Comparison of ENCODE assay signal across 9 cellular contexts in the genomic region with DNA sequence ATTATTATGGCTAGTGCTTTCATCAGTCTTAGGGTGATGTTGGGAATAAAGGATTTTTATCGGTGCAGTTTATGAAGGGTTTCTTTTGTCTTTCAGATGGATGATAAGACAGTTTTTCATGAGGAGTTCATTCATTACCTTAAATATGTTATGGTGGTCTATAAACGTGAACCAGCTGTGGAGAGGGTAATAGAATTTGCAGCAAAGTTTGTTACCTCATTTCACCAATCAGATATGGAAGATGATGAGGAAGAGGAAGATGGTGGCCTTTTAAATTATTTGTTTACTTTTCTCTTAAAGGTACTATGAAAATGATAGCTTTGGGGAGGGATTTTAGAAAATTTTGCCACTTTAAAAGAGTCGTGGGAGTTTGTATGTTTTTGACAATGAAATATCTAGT. TPM values are rescaled to one million over a fixed set of nuclear protein-coding genes. Genes with fewer than 3 reads are reported as not detected.
DNase-seq lines count a peak whose midpoint lies in the region; ATAC-seq and TF ChIP-seq lines count a peak whose summit lies in the region.
"Had no signal": no experiment of that assay in that cellular context is flagged by ENCODE, and none has a peak within 500 bp of the region (broad histone marks: within the 10 kb centered on the region; RNA-seq: fewer than 3 reads in every experiment).

No MANE protein-coding gene starts in this region.

- BruUV-seq in PC-3 (replicated peaks; lab: Mats Ljungman, UMichigan), result no TSS peak

- CTCF ChIA-PET in activated naive CD4-positive, alpha-beta T cell treated with anti-CD3 and anti-CD28 coated beads for 36 hours (lab: Charles Lee), result no interaction called here
- CTCF ChIA-PET in PC-3 (lab: Charles Lee), result no interaction called here

- H3K9me3 Mint-ChIP-seq in activated naive CD4-positive, alpha-beta T cell treated with anti-CD3 and anti-CD28 coated beads for 36 hours, result no peaks in the 10 kb centered on the region
- no peaks in the 10 kb centered on the region for H3K9me3 Mint-ChIP-seq in endothelial cell (ENCODE audit: unreplicated experiment)

- no peaks in the 10 kb centered on the region for H3K9me3 ChIP-seq in PC-3 (ENCODE audit: low read length)
- no peaks in the 10 kb centered on the region for H3K9me3 ChIP-seq in skeletal muscle satellite cell (replicated peaks; ENCODE audit: low read length)

- H3K36me3 Mint-ChIP-seq in activated naive CD4-positive, alpha-beta T cell treated with anti-CD3 and anti-CD28 coated beads for 36 hours (ENCODE audit: low read depth), result peaks cover 49% of the 10 kb centered on the region
- peaks cover 6% of the 10 kb centered on the region for H3K36me3 Mint-ChIP-seq in endothelial cell (ENCODE audit: low read depth, unreplicated experiment)

- H3K4me1 Mint-ChIP-seq in activated naive CD4-positive, alpha-beta T cell treated with anti-CD3 and anti-CD28 coated beads for 36 hours (ENCODE audit: low read depth), result peaks cover 29% of the 10 kb centered on the region
- peaks cover 32% of the 10 kb centered on the region for H3K4me1 Mint-ChIP-seq in endothelial cell (ENCODE audit: unreplicated experiment)

- H4K20me1 ChIP-seq in PC-3 (ENCODE audit: low read length), result peaks cover 25% of the 10 kb centered on the region; the same call in 1 of the 2 replicates

- H3K4me1 ChIP-seq in PC-3 (ENCODE audit: insufficient read depth, low read length) (peaks cover 20% of the 10 kb centered on the region), skeletal muscle satellite cell (ENCODE audit: control insufficient read depth, insufficient read depth, low read length) (peaks cover 36% of the 10 kb centered on the region)

- H2AFZ ChIP-seq in PC-3 (ENCODE audit: low read length), result no peak overlapping the region

- intact Hi-C loops in activated naive CD4-positive, alpha-beta T cell treated with anti-CD3 and anti-CD28 coated beads for 36 hours (cut with micrococcal nuclease), result loop anchor here (10.0 kb wide), 1 partner anchor 1587 kb away; the partner anchor contains the start of gene TAPT1
- intact Hi-C loops in PC-3 (cut with micrococcal nuclease), result loop anchor here (1.0 to 10.0 kb wide), 2 partner anchors 183 to 209 kb away; partner anchors contain the start of gene LCORL

- ATAC-seq in PC-3 (no peak), GM21526 (IDR thresholded peaks at IDR 0.05; ENCODE audit: low FRiP score, unreplicated experiment) (no peak)

- H3K27me3 ChIP-seq in PC-3 (ENCODE audit: low read length) (no peaks in the 10 kb centered on the region), skeletal muscle satellite cell (ENCODE audit: control insufficient read depth, insufficient read depth, low read length) (no peaks in the 10 kb centered on the region)

- H3K36me3 ChIP-seq in PC-3 (ENCODE audit: low read depth, low read length) (peaks cover 21% of the 10 kb centered on the region), skeletal muscle satellite cell (ENCODE audit: insufficient read depth, low read length) (peaks cover 6% of the 10 kb centered on the region)

- DNase-seq in activated naive CD4-positive, alpha-beta T cell treated with anti-CD3 and anti-CD28 coated beads for 36 hours, result no peak
- DNase-seq in activated naive CD4-positive, alpha-beta T cell treated with anti-CD3 and anti-CD28 coated beads, Interleukin-2, amount 50 U/mL, for 16 hours, result no peak
- no peak for DNase-seq in PC-3
- no peak for DNase-seq in endothelial cell (ENCODE audit: low spot score)
- DNase-seq in SW 1271 (lab: John Stamatoyannopoulos, UW), result no peak
- no peak for DNase-seq in COLO668 (lab: John Stamatoyannopoulos, UW; ENCODE audit: unreplicated experiment)
- DNase-seq: effector CD8-positive, alpha-beta T cell had no signal

- peaks cover 95% of the 10 kb centered on the region for H3K79me2 ChIP-seq in PC-3 (ENCODE audit: low read length)

- H3K27ac ChIP-seq in PC-3 (ENCODE audit: low read length), result no peak overlapping the region

- H3K4me2 ChIP-seq in PC-3 (ENCODE audit: low read length) (peak overlapping the region; percentile 87), skeletal muscle satellite cell (ENCODE audit: low read length) (peak overlapping the region; percentile 93)

- H3K4me3 Mint-ChIP-seq in activated naive CD4-positive, alpha-beta T cell treated with anti-CD3 and anti-CD28 coated beads for 36 hours, result peak overlapping the region; percentile 100
- H3K4me3 Mint-ChIP-seq in endothelial cell (ENCODE audit: unreplicated experiment), result peak overlapping the region; percentile 81

- no peaks in the 10 kb centered on the region for H3K27me3 Mint-ChIP-seq in activated naive CD4-positive, alpha-beta T cell treated with anti-CD3 and anti-CD28 coated beads for 36 hours (ENCODE audit: low read depth)
- peaks cover 7% of the 10 kb centered on the region for H3K27me3 Mint-ChIP-seq in endothelial cell (ENCODE audit: unreplicated experiment)

- no peaks in the 10 kb centered on the region for H3K9me2 ChIP-seq in PC-3 (replicated peaks; ENCODE audit: low read length)

- H3K4me3 ChIP-seq in PC-3 (ENCODE audit: low read length), result peak overlapping the region; percentile 99
- peak overlapping the region; percentile 98 for H3K4me3 ChIP-seq in skeletal muscle satellite cell (ENCODE audit: low read length)

- H3K9ac ChIP-seq in PC-3 (ENCODE audit: low read length), result peak overlapping the region; percentile 99
- peak overlapping the region; percentile 92 for H3K9ac ChIP-seq in skeletal muscle satellite cell (ENCODE audit: low read depth, low read length)

- no peaks in the 10 kb centered on the region for H3F3A ChIP-seq in PC-3 (ENCODE audit: low read length, unreplicated experiment)

- no peak overlapping the region for H3K27ac Mint-ChIP-seq in activated naive CD4-positive, alpha-beta T cell treated with anti-CD3 and anti-CD28 coated beads for 36 hours
- peak overlapping the region; percentile 44 for H3K27ac Mint-ChIP-seq in endothelial cell (ENCODE audit: unreplicated experiment)

- POLR2A ChIA-PET in PC-3 (lab: Charles Lee; ENCODE audit: unreplicated experiment), result no interaction called here

- TF ChIP-seq CTCF in PC-3 (conservative IDR thresholded peaks at IDR 0.05; ENCODE audit: low read depth, low read length) (no peak), endothelial cell (IDR thresholded peaks at IDR 0.05; ENCODE audit: unreplicated experiment) (no peak)

RNA-seq across cellular contexts. Expression of gene NCAPG, which starts 1.3 kb away (rescaled TPM):
- 10 to 100 TPM; 70.2 to 78.4 TPM for total RNA-seq in activated naive CD4-positive, alpha-beta T cell treated with anti-CD3 and anti-CD28 coated beads for 36 hours
- total RNA-seq in PC-3 (2014; rRNA removed), result 25.9 and 27.6 TPM in 2 replicates
- 7.1 TPM for total RNA-seq in endothelial cell (ENCODE audit: unreplicated experiment)
- total RNA-seq in skeletal muscle satellite cell (2012; rRNA removed), result 24.1 and 38.2 TPM in 2 replicates

RNA-seq across cellular contexts. Expression of gene DCAF16, which starts 1.6 kb away (rescaled TPM):
- total RNA-seq in activated naive CD4-positive, alpha-beta T cell treated with anti-CD3 and anti-CD28 coated beads for 36 hours, result 10 to 100 TPM; 46.6 to 48.5 TPM
- total RNA-seq in PC-3 (2014; rRNA removed) (25.5 and 26.1 TPM in 2 replicates), endothelial cell (ENCODE audit: unreplicated experiment) (34.2 TPM)
- 18.8 and 20.1 TPM in 2 replicates for total RNA-seq in skeletal muscle satellite cell (2012; rRNA removed)

RNA-seq across cellular contexts. Expression of gene FAM184B, which starts 30.7 kb away (rescaled TPM):
- not detected for total RNA-seq in activated naive CD4-positive, alpha-beta T cell treated with anti-CD3 and anti-CD28 coated beads for 36 hours
- total RNA-seq in PC-3 (2014; rRNA removed) (0.47 and 0.81 TPM in 2 replicates), endothelial cell (ENCODE audit: unreplicated experiment) (0.08 TPM)
- total RNA-seq in skeletal muscle satellite cell (2012; rRNA removed), result not detected in 2 replicates
